ENCODE assay signal across 16 cellular contexts in the genomic region with DNA sequence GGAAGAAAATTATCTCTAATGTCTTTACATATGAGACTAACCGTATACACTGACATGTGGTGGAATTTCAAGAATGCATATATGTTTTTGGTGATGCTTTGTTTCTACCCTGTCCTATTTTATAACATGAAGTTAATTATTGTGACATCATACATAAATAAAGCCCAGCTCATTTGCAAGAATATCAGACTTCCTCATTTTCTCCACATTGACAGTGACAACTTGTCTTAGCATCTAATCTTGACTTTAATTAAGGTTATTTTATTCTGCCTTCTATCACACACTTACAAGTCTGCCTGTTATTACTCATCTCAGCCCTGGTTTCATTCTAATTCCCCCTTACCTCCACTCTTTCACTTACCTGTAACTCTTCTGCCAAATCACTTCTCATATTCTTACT.
DNase-seq lines count a peak whose midpoint lies in the region; ATAC-seq, FAIRE-seq and TF ChIP-seq lines count a peak whose summit lies in the region.
"Had no signal": no experiment of that assay in that cellular context is flagged by ENCODE, and none has a peak within 500 bp of the region (broad histone marks: within the 10 kb centered on the region; RNA-seq: fewer than 3 reads in every experiment).

No MANE protein-coding gene starts in this region.

- H2AFZ ChIP-seq in HepG2 (ENCODE audit: low read length), result no peak overlapping the region
- no peak overlapping the region for H2AFZ ChIP-seq in GM12878 (ENCODE audit: control insufficient read depth, low read depth, low read length)

- no peak overlapping the region for H3K9ac ChIP-seq in HepG2 (ENCODE audit: insufficient read depth, low read depth, low read length)
- H3K9ac ChIP-seq in GM12878 (ENCODE audit: control insufficient read depth, insufficient read depth, low read length), result no peak overlapping the region

- ATAC-seq in HepG2 (no peak), right lobe of liver (no peak), GM12878 (no peak)

- no peak for TF ChIP-seq CTCF in HepG2 (CRISPR knock-in tag; IDR thresholded peaks at IDR 0.05)
- no peak for TF ChIP-seq CTCF in right lobe of liver (IDR thresholded peaks at IDR 0.05)
- TF ChIP-seq CTCF in GM12878 (IDR thresholded peaks at IDR 0.05 in 2 of 3, conservative IDR thresholded peaks at IDR 0.05 in 1 of 3; ENCODE audit: control insufficient read depth in 2 of 3, extremely low read depth in 1 of 3, insufficient read depth in 1 of 3, low read depth in 3 of 3, low read length in 3 of 3), result no peak

- H3K4me2 ChIP-seq in HepG2 (ENCODE audit: low read depth, low read length) (no peak overlapping the region), GM12878 (ENCODE audit: control insufficient read depth, insufficient read depth) (no peak overlapping the region)

- H3K9me3 ChIP-seq in HepG2 (ENCODE audit: low read length), result no peaks in the 10 kb centered on the region
- no peaks in the 10 kb centered on the region for H3K9me3 ChIP-seq in right lobe of liver
- H3K9me3 ChIP-seq in GM12878 (replicated peaks; ENCODE audit: control insufficient read depth, insufficient read depth, low read length), result no peaks in the 10 kb centered on the region

- SMC1A ChIA-PET in GM12878 (lab: Charles Lee; ENCODE audit: uncharacterized antibody, unreplicated experiment), result no interaction called here

- H3K36me3 ChIP-seq in HepG2 (replicated peaks in 1 of 2; ENCODE audit: control insufficient read depth in 1 of 2, insufficient read depth in 2 of 2, low read length in 2 of 2) (no peaks in the 10 kb centered on the region), right lobe of liver (no peaks in the 10 kb centered on the region), GM12878 (ENCODE audit: control insufficient read depth in 2 of 2, insufficient read depth in 2 of 2, low read length in 1 of 2) (no peaks in the 10 kb centered on the region)

- H3K4me1 ChIP-seq in HepG2 (ENCODE audit: insufficient read depth, low read length) (no peaks in the 10 kb centered on the region), right lobe of liver (no peaks in the 10 kb centered on the region), GM12878 (ENCODE audit: control insufficient read depth, insufficient read depth, low read length) (no peaks in the 10 kb centered on the region)

- in situ Hi-C loops in HepG2 (cut with HindIII; ENCODE audit: extremely low pct_ligation_motif_present, low pct_unique_long_range_greater_than_20kb) (no loop called here), GM12878 (cut with MboI) (no loop called here)

- TF ChIP-seq RAD21 in HepG2 (CRISPR knock-in tag; IDR thresholded peaks at IDR 0.05), result no peak
- no peak for TF ChIP-seq RAD21 in GM12878 (IDR thresholded peaks at IDR 0.05; ENCODE audit: insufficient read depth, low read depth, low read length)

- no peaks in the 10 kb centered on the region for H4K20me1 ChIP-seq in HepG2 (ENCODE audit: insufficient read depth, low read length)
- H4K20me1 ChIP-seq in GM12878 (ENCODE audit: control insufficient read depth, insufficient read depth), result no peaks in the 10 kb centered on the region

- POLR2A ChIA-PET in HepG2 (lab: Yijun Ruan, JAX) (no interaction called here), GM12878 (lab: Charles Lee) (interaction anchor here (0.6 kb wide), 1 partner anchor 55 kb away, joined by 4 read pairs; no protein-coding TSS in a partner anchor)

- DNase-seq in HepG2 (ENCODE audit: low spot score), result no peak
- no peak for DNase-seq in right lobe of liver
- peak; percentile 22 for DNase-seq in MV-4-11 (lab: John Stamatoyannopoulos, UW)
- DNase-seq in GM12878 (ENCODE audit: low read depth, low spot score), result no peak
- no peak for DNase-seq in caudate nucleus (lab: John Stamatoyannopoulos, UW)
- DNase-seq in NCI-H1436 (lab: John Stamatoyannopoulos, UW), result no peak
- no peak for DNase-seq in NCI-H146 treated with DMSO at 0.1 percent for 48 hours (lab: John Stamatoyannopoulos, UW; ENCODE audit: unreplicated experiment)
- DNase-seq: C1 segment of cervical spinal cord; CD4-positive, alpha-beta T cell; DMS153; DMS79 treated with DMSO at 0.1 percent for 48 hours; EL; GOT3; H9; IMR-90 had no signal

- H3K27me3 ChIP-seq in HepG2 (ENCODE audit: control insufficient read depth in 1 of 2, insufficient read depth in 2 of 2, low read length in 2 of 2) (no peaks in the 10 kb centered on the region), right lobe of liver (no peaks in the 10 kb centered on the region), GM12878 (replicated peaks in 1 of 2; ENCODE audit: control insufficient read depth in 2 of 2, insufficient read depth in 2 of 2, low read length in 1 of 2) (no peaks in the 10 kb centered on the region)

- BruUV-seq in HepG2 (replicated peaks; lab: Mats Ljungman, UMichigan), result TSS peak; percentile 22
- BruUV-seq in GM12878 (replicated peaks; lab: Mats Ljungman, UMichigan), result no TSS peak

- intact Hi-C loops in HepG2 (cut with micrococcal nuclease; ENCODE audit: unreplicated experiment) (no loop called here), right lobe of liver (cut with DNase I) (no loop called here), GM12878 (cut with micrococcal nuclease; ENCODE audit: unreplicated experiment) (no loop called here)

- FAIRE-seq in HepG2 (lab: Jason Lieb, UNC) (no peak), GM12878 (lab: Jason Lieb, UNC) (no peak)
- FAIRE-seq: G401.6 had no signal

- TF ChIP-seq POLR2A in HepG2 (IDR thresholded peaks at IDR 0.05; ENCODE audit: insufficient read depth in 1 of 2, low read depth in 2 of 2, low read length in 2 of 2) (no peak), right lobe of liver (IDR thresholded peaks at IDR 0.05) (no peak), GM12878 (IDR thresholded peaks at IDR 0.05; ENCODE audit: low read depth, low read length) (no peak)

- WGBS in HepG2 (ENCODE audit: low lambda C conversion rate), result 97% methylated on average over 1 of the region's 1 CpG
- WGBS in right lobe of liver (ENCODE audit: insufficient coverage, low coverage, low lambda C conversion rate, missing lambda C conversion rate), result 83% methylated on average over 1 of the region's 1 CpG
- WGBS in GM12878 (ENCODE audit: insufficient coverage, insufficient replicate concordance, low lambda C conversion rate, missing lambda C conversion rate), result 56% methylated on average over 1 of the region's 1 CpG

- no peak for TF ChIP-seq EP300 in HepG2 (IDR thresholded peaks at IDR 0.05; ENCODE audit: low read depth in 2 of 2, low read length in 2 of 2)
- TF ChIP-seq EP300 in HepG2 (CRISPR knock-in tag; IDR thresholded peaks at IDR 0.05; ENCODE audit: borderline replicate concordance), result no peak
- TF ChIP-seq EP300 in GM12878 (IDR thresholded peaks at IDR 0.05; ENCODE audit: borderline replicate concordance in 1 of 2, control insufficient read depth in 1 of 2, low read depth in 2 of 2, low read length in 2 of 2), result no peak

- no peaks in the 10 kb centered on the region for H3K79me2 ChIP-seq in HepG2 (ENCODE audit: insufficient read depth, low read length)
- no peaks in the 10 kb centered on the region for H3K79me2 ChIP-seq in GM12878 (ENCODE audit: control insufficient read depth, insufficient read depth, low read length)

- no peak overlapping the region for H3K4me3 ChIP-seq in HepG2 (replicated peaks in 1 of 3; ENCODE audit: insufficient read depth in 1 of 3, low read depth in 2 of 3, low read length in 3 of 3)
- no peak overlapping the region for H3K4me3 ChIP-seq in right lobe of liver
- H3K4me3 ChIP-seq in GM12878, result no peak overlapping the region

- H3K27ac ChIP-seq in HepG2 (ENCODE audit: extremely low read length, insufficient read depth, low read length) (no peak overlapping the region), right lobe of liver (no peak overlapping the region), GM12878 (ENCODE audit: control insufficient read depth, insufficient read depth) (no peak overlapping the region), caudate nucleus (ENCODE audit: low read depth, low read length) (no peak overlapping the region)

- CTCF ChIA-PET in HepG2 (lab: Yijun Ruan, JAX; ENCODE audit: low intra/inter-chr PET ratio, low total read pairs) (no interaction called here), GM12878 (lab: Yijun Ruan, JAX) (interaction anchor here (1.7 kb wide), 1 partner anchor 11 kb away, joined by 4 read pairs; no protein-coding TSS in a partner anchor)

- RAD21 ChIA-PET in GM12878 (lab: Charles Lee; ENCODE audit: unreplicated experiment), result no interaction called here

TF ChIP-seq in HepG2, 621 proteins besides CTCF, POLR2A, EP300 and RAD21 (continues in another document):
- TF ChIP-seq SALL1 (CRISPR knock-in tag; IDR thresholded peaks at IDR 0.05) (no peak), ZNF746 (CRISPR knock-in tag; IDR thresholded peaks at IDR 0.05) (no peak), TRIM24 (CRISPR knock-in tag; IDR thresholded peaks at IDR 0.05) (no peak), THYN1 (CRISPR knock-in tag; IDR thresholded peaks at IDR 0.05; ENCODE audit: borderline replicate concordance, low read depth) (no peak)

TF ChIP-seq in GM12878, 131 proteins besides CTCF, POLR2A, EP300 and RAD21:
- no peak for TF ChIP-seq JUND (IDR thresholded peaks at IDR 0.05; ENCODE audit: low read depth, low read length)
- no peak for TF ChIP-seq NR2C2 (IDR thresholded peaks at IDR 0.05; ENCODE audit: borderline replicate concordance, control insufficient read depth, insufficient read length, low read depth)
- TF ChIP-seq SPI1 (IDR thresholded peaks at IDR 0.05; ENCODE audit: borderline replicate concordance, insufficient read depth, low read depth, low read length), result peak; percentile 38; the same call in 1 of the 2 replicates
